In the genomic region with DNA sequence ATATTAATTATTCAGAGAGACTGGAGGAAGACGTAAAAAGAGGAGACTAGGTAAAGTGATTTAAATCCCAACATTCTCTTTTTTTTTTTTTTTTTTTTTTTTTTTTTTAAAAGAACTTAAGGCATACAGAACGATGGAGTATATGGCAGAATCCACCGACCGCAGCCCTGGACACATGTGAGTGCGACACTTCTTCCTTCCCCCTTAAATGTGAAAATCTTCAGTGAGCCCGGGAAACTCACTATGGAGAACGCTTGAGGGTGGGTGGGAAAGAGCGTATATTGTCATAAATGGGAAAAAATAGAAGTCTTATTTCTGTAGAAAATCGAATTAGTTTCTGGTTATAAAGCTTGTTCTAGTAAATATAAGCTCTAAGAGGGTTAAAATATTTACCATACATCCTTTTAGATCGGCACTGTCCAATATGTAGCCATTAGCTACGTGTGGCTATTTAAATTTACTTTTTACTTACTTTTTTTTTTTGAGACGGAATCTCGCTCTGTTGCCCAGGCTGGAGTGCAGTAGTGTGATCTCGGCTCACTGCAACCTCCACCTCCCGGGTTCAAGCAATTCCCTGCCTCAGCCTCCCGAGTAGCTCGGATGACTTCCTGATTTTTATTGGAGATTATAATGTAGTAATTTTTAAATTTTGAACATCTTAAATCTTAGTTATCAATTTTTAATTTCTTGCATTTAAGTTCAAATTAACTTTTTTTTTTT, we compare ENCODE assay signal across 8 cellular contexts. TPM values are rescaled to one million over a fixed set of nuclear protein-coding genes. Genes with fewer than 3 reads are reported as not detected.
A peak's percentile ranks its signal among the peaks of the same experiment; 100 is the strongest.
DNase-seq lines count a peak whose midpoint lies in the region; ATAC-seq and TF ChIP-seq lines count a peak whose summit lies in the region.

No MANE protein-coding gene starts in this region.

- H3K9me3 ChIP-seq in stomach = no peaks in the 10 kb centered on the region

- TF ChIP-seq CTCF in brain microvascular endothelial cell (IDR thresholded peaks at IDR 0.05; ENCODE audit: low read depth, low read length, missing control alignments) = no peak
- TF ChIP-seq CTCF in stomach (IDR thresholded peaks at IDR 0.05) = no peak

- H3K4me3 ChIP-seq in brain microvascular endothelial cell (ENCODE audit: low read depth, low read length) (peak overlapping the region; percentile 96), stomach (peak overlapping the region; percentile 76 to 93 (median 91))

- in situ Hi-C loops in brain microvascular endothelial cell (cut with HindIII; ENCODE audit: low pct_ligation_motif_present, low sequenced_read_pairs) = no loop called here

- H3K27ac ChIP-seq in brain microvascular endothelial cell (peak overlapping the region; percentile 96), stomach (peak overlapping the region; percentile 65 to 98 (median 96))

- peaks cover 32 to 51% (median 39%) of the 10 kb centered on the region in 4 donors for H3K4me1 ChIP-seq in stomach

- intact Hi-C loops in stomach (cut with DNase I; ENCODE audit: low total_unique reads) = no loop called here

- TF ChIP-seq EP300 in stomach (IDR thresholded peaks at IDR 0.05) = no peak

- ATAC-seq in GM18511 (IDR thresholded peaks at IDR 0.05; ENCODE audit: unreplicated experiment) = peak; percentile 27

- no peak for TF ChIP-seq POLR2A in stomach (IDR thresholded peaks at IDR 0.05)

- peak; percentile 33 for DNase-seq in AG08395 (ENCODE audit: low spot score)
- peak; percentile 59 for DNase-seq in NOMO-1 treated with DMSO at 0.1 percent for 48 hours (lab: John Stamatoyannopoulos, UW; ENCODE audit: unreplicated experiment)
- no peak for DNase-seq in brain microvascular endothelial cell
- DNase-seq in kidney glomerular epithelial cell (lab: John Stamatoyannopoulos, UW) = peak; percentile 45
- DNase-seq in stomach = no peak
- no peak for DNase-seq in HuH-7.5 (ENCODE audit: low spot score)
- DNase-seq in NCI-H1048 (lab: John Stamatoyannopoulos, UW) = no peak

- H3K27me3 ChIP-seq in brain microvascular endothelial cell (replicated peaks) (no peaks in the 10 kb centered on the region), stomach (no peaks in the 10 kb centered on the region)

- WGBS in stomach, 5 donors = 4 to 8% (median 6%) methylated on average over 17 of the region's 17 CpGs

- H3K36me3 ChIP-seq in brain microvascular endothelial cell (replicated peaks) (peaks cover 8% of the 10 kb centered on the region), stomach (peaks cover 0 to 19% (median 7%) of the 10 kb centered on the region in 4 donors)

RNA-seq across cellular contexts. Expression of a gene that starts 0.9 kb away (rescaled TPM):
- 100 to 1,000 TPM in 1 of 5 donors, 10 to 100 TPM in 4; 23.8 to 151 (median 61.6) TPM for total RNA-seq in stomach
- polyA plus RNA-seq in stomach = 10 to 100 TPM; 21.3 to 48.6 (median 39.5) TPM

Comparison
In these comparisons a context has a peak if more than half of its experiments do, and no peak if none do; other contexts are left out.
1. DNase-seq: peak in AG08395 (single experiment), NOMO-1 treated with DMSO at 0.1 percent for 48 hours (single experiment) and kidney glomerular epithelial cell (single experiment); none in brain microvascular endothelial cell (single experiment), stomach (single experiment), HuH-7.5 (single experiment) and NCI-H1048 (single experiment).